ENCODE assay signal across 1 cellular context in genomic region chr18:2853926-2854664, GRCh38.
TF ChIP-seq lines count a peak whose summit lies in the region.

No MANE protein-coding gene starts in this region.

TF ChIP-seq in K562, 482 proteins besides CTCF, POLR2A, EP300 and RAD21 (continued from another document and continues in another):
- TF ChIP-seq PATZ1 (CRISPR knock-in tag; IDR thresholded peaks at IDR 0.05; ENCODE audit: borderline replicate concordance) (no peak), BRF2 (IDR thresholded peaks at IDR 0.05; ENCODE audit: borderline replicate concordance, insufficient read depth, insufficient read length) (no peak), KAT8 (IDR thresholded peaks at IDR 0.05; ENCODE audit: low read depth) (no peak), NONO (IDR thresholded peaks at IDR 0.05; ENCODE audit: low read depth in 2 of 2, low read length in 1 of 2) (peak in 1 of 2 experiments; percentile 78; a peak in 1 of 4 replicates), ZNF408 (CRISPR knock-in tag; IDR thresholded peaks at IDR 0.05; ENCODE audit: low read depth) (no peak), ZNF512 (tag; IDR thresholded peaks at IDR 0.05) (no peak), SIRT6 (IDR thresholded peaks at IDR 0.05; ENCODE audit: low read depth, low read length) (no peak), ZC3H11A (IDR thresholded peaks at IDR 0.05; ENCODE audit: low read depth, low read length) (no peak), ZNF274 (IDR thresholded peaks at IDR 0.05; ENCODE audit: borderline replicate concordance, low read depth, low read length) (peak; percentile 68; the same call in 1 of the 2 replicates), PHB2 (IDR thresholded peaks at IDR 0.05; ENCODE audit: low read depth) (peak; percentile 91), SMAD1 (IDR thresholded peaks at IDR 0.05; ENCODE audit: low read depth, low read length, partially characterized antibody) (no peak), BHLHE40 (IDR thresholded peaks at IDR 0.05; ENCODE audit: low read length) (peak; percentile 48), CCNT2 (IDR thresholded peaks at IDR 0.05; ENCODE audit: borderline replicate concordance, extremely low read depth, insufficient read length, low read depth, low read length) (peak; percentile 97), ZSCAN32 (CRISPR knock-in tag; IDR thresholded peaks at IDR 0.05) (no peak), SUPT5H (IDR thresholded peaks at IDR 0.05) (no peak), ZNF263 (CRISPR knock-in tag; IDR thresholded peaks at IDR 0.05; ENCODE audit: borderline replicate concordance) (no peak), SIN3A (IDR thresholded peaks at IDR 0.05; ENCODE audit: borderline replicate concordance in 2 of 2, control insufficient read depth in 1 of 2, low read depth in 2 of 2, low read length in 2 of 2) (no peak; a peak in 1 of 4 replicates), NCOA4 (IDR thresholded peaks at IDR 0.05; ENCODE audit: partially characterized antibody) (no peak), ZC3H8 (IDR thresholded peaks at IDR 0.05) (no peak), ZBTB49 (CRISPR knock-in tag; IDR thresholded peaks at IDR 0.05; ENCODE audit: borderline replicate concordance) (no peak), ZBED1 (IDR thresholded peaks at IDR 0.05) (peak; percentile 71; the same call in 1 of the 2 replicates), ESRRA (IDR thresholded peaks at IDR 0.05; ENCODE audit: borderline replicate concordance, low read depth) (0 out of 2 replicates have a peak, but pooled peaks have one; percentile 14), NEUROD1 (IDR thresholded peaks at IDR 0.05; ENCODE audit: borderline replicate concordance, low read depth, low read length, partially characterized antibody) (peak; percentile 75), ZNF639 (CRISPR knock-in tag; conservative IDR thresholded peaks at IDR 0.05 in 1 of 2, IDR thresholded peaks at IDR 0.05 in 1 of 2) (0 out of 4 replicates have a peak, but pooled peaks of 1 of the 2 experiments have one; percentile 51), GATA2 (CRISPR knock-in tag; IDR thresholded peaks at IDR 0.05) (peak; percentile 97), NCOA6 (IDR thresholded peaks at IDR 0.05) (no peak), KHSRP (IDR thresholded peaks at IDR 0.05) (peak; percentile 74), CGGBP1 (CRISPR knock-in tag; IDR thresholded peaks at IDR 0.05) (peak; percentile 30; the same call in 1 of the 2 replicates), JUND (IDR thresholded peaks at IDR 0.05; ENCODE audit: borderline replicate concordance, low read depth, low read length) (peak; percentile 78), JUND (tag; IDR thresholded peaks at IDR 0.05; ENCODE audit: borderline replicate concordance, low read depth, low read length) (peak; percentile 49; the same call in 1 of the 3 replicates), MAFF (IDR thresholded peaks at IDR 0.05; ENCODE audit: low read length) (no peak), NR4A1 (CRISPR knock-in tag; IDR thresholded peaks at IDR 0.05) (no peak), NR4A1 (tag; IDR thresholded peaks at IDR 0.05) (no peak; the same call in 1 of the 2 replicates), SRSF1 (IDR thresholded peaks at IDR 0.05; ENCODE audit: low read depth, low read length) (no peak), CBX2 (IDR thresholded peaks at IDR 0.05; ENCODE audit: insufficient read depth, low read length, poor library complexity, severe bottlenecking) (no peak), MNT (conservative IDR thresholded peaks at IDR 0.05) (peak; percentile 57 to 79), ELF1 (tag; IDR thresholded peaks at IDR 0.05) (no peak), ATF3 (IDR thresholded peaks at IDR 0.05) (peak; percentile 31; the same call in 1 of the 2 replicates), ATF3 (CRISPR knock-in tag; conservative IDR thresholded peaks at IDR 0.05) (no peak), SNAPC5 (CRISPR knock-in tag; IDR thresholded peaks at IDR 0.05) (no peak), ZBTB8A (IDR thresholded peaks at IDR 0.05; ENCODE audit: partially characterized antibody) (no peak), HNRNPLL (IDR thresholded peaks at IDR 0.05; ENCODE audit: low read depth, low read length, poor library complexity, severe bottlenecking) (no peak), MTF1 (CRISPR knock-in tag; IDR thresholded peaks at IDR 0.05; ENCODE audit: borderline replicate concordance) (no peak), DIDO1 (tag; IDR thresholded peaks at IDR 0.05; ENCODE audit: low read depth) (no peak), MECOM (CRISPR knock-in tag; IDR thresholded peaks at IDR 0.05) (0 out of 2 replicates have a peak, but pooled peaks have one; percentile 31), RBBP5 (IDR thresholded peaks at IDR 0.05; ENCODE audit: borderline replicate concordance, insufficient read depth, low read length, poor library complexity, severe bottlenecking) (peak; percentile 92), RNF219 (CRISPR knock-in tag; IDR thresholded peaks at IDR 0.05) (no peak), CC2D1A (IDR thresholded peaks at IDR 0.05) (peak; percentile 94)
